22 cellular contexts compared by ENCODE assay signal in genomic region chr7:1063361-1063760, GRCh38. TPM values are rescaled to one million over a fixed set of nuclear protein-coding genes. Genes with fewer than 3 reads are reported as not detected.
DNase-seq lines count a peak whose midpoint lies in the region; ATAC-seq and TF ChIP-seq lines count a peak whose summit lies in the region.
"Had no signal": no experiment of that assay in that cellular context is flagged by ENCODE, and none has a peak within 500 bp of the region (broad histone marks: within the 10 kb centered on the region; RNA-seq: fewer than 3 reads in every experiment).

No MANE protein-coding gene starts in this region.

- H3K27ac ChIP-seq in BLaER1 = no peak overlapping the region
- H3K27ac ChIP-seq: C4-2B, GM23248, SJCRH30 had no signal

- peak overlapping the region; percentile 36; the same call in 1 of the 2 replicates for H3K27ac Mint-ChIP-seq in WTC11
- H3K27ac Mint-ChIP-seq in naive B cell = peak overlapping the region; percentile 51 to 98 (median 76)
- H3K27ac Mint-ChIP-seq in stimulated activated naive B cell treated with anti-CD40 and anti-IgM and Interleukin-4, amounts not matched to agents 10 μg/mL and 1 μg/mL and 100 μg/mL, for 72 hours = peak overlapping the region; percentile 94
- H3K27ac Mint-ChIP-seq: CD8-positive, alpha-beta T cell had no signal

- CTCF ChIA-PET in WTC11 (lab: Charles Lee) = interaction anchor here (3.8 kb wide), 1 partner anchor 70 kb away, joined by 140 read pairs; no protein-coding TSS in a partner anchor

- ATAC-seq in WTC11 (no peak), naive B cell (ENCODE audit: low read depth in 2 of 2) (no peak)
- no peak for ATAC-seq in stimulated activated naive B cell treated with anti-CD40 and anti-IgM and Interleukin-4, amounts not matched to agents 10 μg/mL and 1 μg/mL and 100 μg/mL, for 72 hours (replicated peaks)
- ATAC-seq: CD8-positive, alpha-beta T cell had no signal

- no peaks in the 10 kb centered on the region for H3K9me3 Mint-ChIP-seq in WTC11
- H3K9me3 Mint-ChIP-seq in naive B cell = peaks cover 0 to 1% (median 0%) of the 10 kb centered on the region in 7 donors
- no peaks in the 10 kb centered on the region for H3K9me3 Mint-ChIP-seq in stimulated activated naive B cell treated with anti-CD40 and anti-IgM and Interleukin-4, amounts not matched to agents 10 μg/mL and 1 μg/mL and 100 μg/mL, for 72 hours
- H3K9me3 Mint-ChIP-seq: CD8-positive, alpha-beta T cell; H9 had no signal

- POLR2A ChIA-PET in WTC11 (lab: Charles Lee) = no interaction called here

- no peaks in the 10 kb centered on the region for H3K27me3 ChIP-seq in BLaER1
- H3K27me3 ChIP-seq: SJCRH30 had no signal

- peak overlapping the region; percentile 48; the same call in 1 of the 2 replicates for H3K9ac ChIP-seq in BLaER1
- H3K9ac ChIP-seq: GM23248 had no signal

- H3K36me3 ChIP-seq in BLaER1 = peaks cover 2% of the 10 kb centered on the region
- H3K36me3 ChIP-seq: SJCRH30 had no signal

- peaks cover 77% of the 10 kb centered on the region for H3K4me1 ChIP-seq in BLaER1

- H3K36me3 Mint-ChIP-seq in WTC11 (no peaks in the 10 kb centered on the region), naive B cell (peaks cover 0 to 6% of the 10 kb centered on the region in 2 donors)
- H3K36me3 Mint-ChIP-seq in stimulated activated naive B cell treated with anti-CD40 and anti-IgM and Interleukin-4, amounts not matched to agents 10 μg/mL and 1 μg/mL and 100 μg/mL, for 72 hours = peaks cover 28 to 41% of the 10 kb centered on the region in 2 donors

- H3K27me3 Mint-ChIP-seq in WTC11 (ENCODE audit: low read depth) (no peaks in the 10 kb centered on the region), naive B cell (peaks cover 21 to 75% (median 22%) of the 10 kb centered on the region in 3 donors)
- peaks cover 21 to 49% of the 10 kb centered on the region in 2 donors for H3K27me3 Mint-ChIP-seq in stimulated activated naive B cell treated with anti-CD40 and anti-IgM and Interleukin-4, amounts not matched to agents 10 μg/mL and 1 μg/mL and 100 μg/mL, for 72 hours

- peaks cover 68% of the 10 kb centered on the region for H4K20me1 ChIP-seq in BLaER1

- no peak for TF ChIP-seq CTCF in WTC11 (IDR thresholded peaks at IDR 0.05)

- H3K4me3 Mint-ChIP-seq in WTC11 (no peak overlapping the region), naive B cell (peak overlapping the region in 1 of 8 donors; percentile 75)
- H3K4me3 Mint-ChIP-seq in stimulated activated naive B cell treated with anti-CD40 and anti-IgM and Interleukin-4, amounts not matched to agents 10 μg/mL and 1 μg/mL and 100 μg/mL, for 72 hours = no peak overlapping the region
- H3K4me3 Mint-ChIP-seq: CD8-positive, alpha-beta T cell; H9 had no signal

- peak overlapping the region; percentile 89 for H3K4me2 ChIP-seq in BLaER1

- H3K9me3 ChIP-seq in BLaER1 = no peaks in the 10 kb centered on the region
- H3K9me3 ChIP-seq: SJCRH30 had no signal

- H3K4me3 ChIP-seq in BLaER1 = no peak overlapping the region
- H3K4me3 ChIP-seq: GM23248, SJCRH30 had no signal

- H3K4me1 Mint-ChIP-seq in WTC11 (peaks cover 8% of the 10 kb centered on the region), naive B cell (peaks cover 32 to 48% (median 46%) of the 10 kb centered on the region in 3 donors)
- peaks cover 53 to 73% of the 10 kb centered on the region in 2 donors for H3K4me1 Mint-ChIP-seq in stimulated activated naive B cell treated with anti-CD40 and anti-IgM and Interleukin-4, amounts not matched to agents 10 μg/mL and 1 μg/mL and 100 μg/mL, for 72 hours

- DNase-seq in WTC11 (ENCODE audit: low spot score) = no peak
- DNase-seq in naive B cell = no peak
- no peak for DNase-seq in stimulated activated naive B cell treated with anti-CD40 and anti-IgM and Interleukin-4, amounts not matched to agents 10 μg/mL and 1 μg/mL and 100 μg/mL, for 72 hours
- DNase-seq in activated naive CD4-positive, alpha-beta T cell treated with Interleukin-2 at 50 U/mL for 16 hours = no peak
- DNase-seq in NCI-H446 (lab: John Stamatoyannopoulos, UW) = no peak
- DNase-seq in NCI-H345 treated with DMSO at 0.1 percent for 48 hours (lab: John Stamatoyannopoulos, UW; ENCODE audit: unreplicated experiment) = no peak
- DNase-seq: Caco-2; CD8-positive, alpha-beta T cell; GF-D8; GM23248; H9; Karpas-422; NCI-H1092; NCI-H1417 treated with DMSO at 0.1 percent for 48 hours; NCI-H1694 treated with DMSO at 0.1 percent for 48 hours; NCI-H2081; NCI-H2227 treated with DMSO at 0.1 percent for 48 hours; NCI-H510A treated with DMSO at 0.1 percent for 48 hours; NCI-H748 treated with DMSO at 0.1 percent for 48 hours; SJCRH30 had no signal

TF ChIP-seq in WTC11, 78 proteins besides CTCF, POLR2A, EP300 and RAD21 (continues in another document):
- TF ChIP-seq NFATC4 (CRISPR knock-in tag; IDR thresholded peaks at IDR 0.05) (no peak), CREB1 (CRISPR knock-in tag; IDR thresholded peaks at IDR 0.05) (no peak), ZNF219 (CRISPR knock-in tag; IDR thresholded peaks at IDR 0.05; ENCODE audit: borderline replicate concordance) (no peak), TCF7 (CRISPR knock-in tag; IDR thresholded peaks at IDR 0.05; ENCODE audit: low read depth) (no peak), CDX4 (CRISPR knock-in tag; IDR thresholded peaks at IDR 0.05; ENCODE audit: borderline replicate concordance) (no peak), PRDM15 (CRISPR knock-in tag; IDR thresholded peaks at IDR 0.05) (no peak), IRF1 (CRISPR knock-in tag; IDR thresholded peaks at IDR 0.05) (no peak), USF1 (CRISPR knock-in tag; IDR thresholded peaks at IDR 0.05) (no peak), FOXK1 (CRISPR knock-in tag; IDR thresholded peaks at IDR 0.05) (no peak), JUN (CRISPR knock-in tag; IDR thresholded peaks at IDR 0.05) (no peak), HMGXB4 (CRISPR knock-in tag; IDR thresholded peaks at IDR 0.05) (no peak)

RNA-seq across cellular contexts. Expression of gene GPR146, which starts 19.0 kb away (rescaled TPM):
- total RNA-seq in WTC11 (2021) = 0.87 to 1.1 TPM (median 0.92 TPM) in 3 replicates
- polyA plus RNA-seq in naive B cell (ENCODE audit: low read depth in 6 of 6) = 1 to 10 TPM; 2.0 to 9.7 (median 3.9) TPM

RNA-seq across cellular contexts. Expression of gene GPER1, which starts 24.6 kb away (rescaled TPM):
- 0.28 to 0.87 TPM (median 0.41 TPM) in 3 replicates for total RNA-seq in WTC11 (2021)
- under 1 TPM in 3 of 6 donors, not detected in 3; 0.40 to 0.88 (median 0.65) TPM for polyA plus RNA-seq in naive B cell (ENCODE audit: low read depth in 6 of 6)
- total RNA-seq: H9, SJCRH30 had no signal

Comparison
In these comparisons a context has a peak if more than half of its experiments do, and no peak if none do; other contexts are left out.
1. H3K27ac Mint-ChIP-seq: peak in every context shown above with its lines; median percentile 94 in stimulated activated naive B cell treated with anti-CD40 and anti-IgM and Interleukin-4, amounts not matched to agents 10 μg/mL and 1 μg/mL and 100 μg/mL, for 72 hours; 76 in naive B cell; 36 in WTC11.